In genomic region chr15:66661432-66662096, GRCh38 we compare ENCODE assay signal across 1 cellular context.
TF ChIP-seq lines count a peak whose summit lies in the region.

No MANE protein-coding gene starts in this region.

TF ChIP-seq in K562, 482 proteins besides CTCF, POLR2A, EP300 and RAD21 (continued from another document and continues in another):
- TF ChIP-seq, protein P1, sequence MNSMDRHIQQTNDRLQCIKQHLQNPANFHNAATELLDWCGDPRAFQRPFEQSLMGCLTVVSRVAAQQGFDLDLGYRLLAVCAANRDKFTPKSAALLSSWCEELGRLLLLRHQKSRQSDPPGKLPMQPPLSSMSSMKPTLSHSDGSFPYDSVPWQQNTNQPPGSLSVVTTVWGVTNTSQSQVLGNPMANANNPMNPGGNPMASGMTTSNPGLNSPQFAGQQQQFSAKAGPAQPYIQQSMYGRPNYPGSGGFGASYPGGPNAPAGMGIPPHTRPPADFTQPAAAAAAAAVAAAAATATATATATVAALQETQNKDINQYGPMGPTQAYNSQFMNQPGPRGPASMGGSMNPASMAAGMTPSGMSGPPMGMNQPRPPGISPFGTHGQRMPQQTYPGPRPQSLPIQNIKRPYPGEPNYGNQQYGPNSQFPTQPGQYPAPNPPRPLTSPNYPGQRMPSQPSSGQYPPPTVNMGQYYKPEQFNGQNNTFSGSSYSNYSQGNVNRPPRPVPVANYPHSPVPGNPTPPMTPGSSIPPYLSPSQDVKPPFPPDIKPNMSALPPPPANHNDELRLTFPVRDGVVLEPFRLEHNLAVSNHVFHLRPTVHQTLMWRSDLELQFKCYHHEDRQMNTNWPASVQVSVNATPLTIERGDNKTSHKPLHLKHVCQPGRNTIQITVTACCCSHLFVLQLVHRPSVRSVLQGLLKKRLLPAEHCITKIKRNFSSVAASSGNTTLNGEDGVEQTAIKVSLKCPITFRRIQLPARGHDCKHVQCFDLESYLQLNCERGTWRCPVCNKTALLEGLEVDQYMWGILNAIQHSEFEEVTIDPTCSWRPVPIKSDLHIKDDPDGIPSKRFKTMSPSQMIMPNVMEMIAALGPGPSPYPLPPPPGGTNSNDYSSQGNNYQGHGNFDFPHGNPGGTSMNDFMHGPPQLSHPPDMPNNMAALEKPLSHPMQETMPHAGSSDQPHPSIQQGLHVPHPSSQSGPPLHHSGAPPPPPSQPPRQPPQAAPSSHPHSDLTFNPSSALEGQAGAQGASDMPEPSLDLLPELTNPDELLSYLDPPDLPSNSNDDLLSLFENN (IDR thresholded peaks at IDR 0.05; ENCODE audit: low read depth in 2 of 2, low read length in 2 of 2): peak in 1 of 2 experiments; percentile 62; a peak in 2 of 4 replicates
- TF ChIP-seq ADNP (tag; IDR thresholded peaks at IDR 0.05) (peak; percentile 68; the same call in 1 of the 2 replicates), TBP (optimal IDR thresholded peaks at IDR 0.05; ENCODE audit: low read depth, low read length) (peak; percentile 19), PURB (CRISPR knock-in tag; IDR thresholded peaks at IDR 0.05; ENCODE audit: low read depth) (no peak), DIDO1 (tag; IDR thresholded peaks at IDR 0.05; ENCODE audit: low read depth) (0 out of 2 replicates have a peak, but pooled peaks have one; percentile 9), ZC3H11A (IDR thresholded peaks at IDR 0.05; ENCODE audit: low read depth, low read length) (0 out of 2 replicates have a peak, but pooled peaks have one; percentile 56), ZNF324 (CRISPR knock-in tag; IDR thresholded peaks at IDR 0.05) (peak; percentile 42; the same call in 1 of the 2 replicates), FOXK2 (conservative IDR thresholded peaks at IDR 0.05 in 1 of 2, IDR thresholded peaks at IDR 0.05 in 1 of 2; ENCODE audit: low read depth in 2 of 2) (peak; percentile 71 to 77), ZNF695 (CRISPR knock-in tag; IDR thresholded peaks at IDR 0.05) (0 out of 2 replicates have a peak, but pooled peaks have one; percentile 51), EHMT2 (IDR thresholded peaks at IDR 0.05) (0 out of 2 replicates have a peak, but pooled peaks have one; percentile 6), CTBP1 (IDR thresholded peaks at IDR 0.05; ENCODE audit: borderline replicate concordance) (peak; percentile 40; the same call in 1 of the 2 replicates), SP2 (IDR thresholded peaks at IDR 0.05; ENCODE audit: extremely low read depth, low read depth, low read length, poor library complexity, severe bottlenecking) (no peak), NRF1 (conservative IDR thresholded peaks at IDR 0.05 in 1 of 2, IDR thresholded peaks at IDR 0.05 in 1 of 2) (peak; percentile 58), MLLT1 (IDR thresholded peaks at IDR 0.05) (no peak), ZBTB17 (CRISPR knock-in tag; IDR thresholded peaks at IDR 0.05) (peak; percentile 88; the same call in 1 of the 2 replicates), MITF (IDR thresholded peaks at IDR 0.05) (peak; percentile 97), MYNN (IDR thresholded peaks at IDR 0.05) (peak; percentile 56; the same call in 1 of the 2 replicates), MYNN (CRISPR knock-in tag; IDR thresholded peaks at IDR 0.05) (no peak), BRD4 (IDR thresholded peaks at IDR 0.05) (peak; percentile 63; the same call in 1 of the 2 replicates), L3MBTL2 (IDR thresholded peaks at IDR 0.05) (peak; percentile 58), ZNF766 (CRISPR knock-in tag; conservative IDR thresholded peaks at IDR 0.05) (peak; percentile 82; the same call in 1 of the 2 replicates), ELF2 (CRISPR knock-in tag; IDR thresholded peaks at IDR 0.05) (peak; percentile 58; the same call in 1 of the 2 replicates), ZNF583 (CRISPR knock-in tag; IDR thresholded peaks at IDR 0.05) (peak; percentile 86; the same call in 1 of the 2 replicates), ESRRA (IDR thresholded peaks at IDR 0.05; ENCODE audit: borderline replicate concordance, low read depth) (peak; percentile 46), MAZ (CRISPR knock-in tag; conservative IDR thresholded peaks at IDR 0.05 in 1 of 2, IDR thresholded peaks at IDR 0.05 in 1 of 2) (peak; percentile 81 to 90), BRD9 (IDR thresholded peaks at IDR 0.05; ENCODE audit: low read depth, partially characterized antibody) (peak; percentile 78), EP400 (IDR thresholded peaks at IDR 0.05) (peak; percentile 83), PHF8 (IDR thresholded peaks at IDR 0.05; ENCODE audit: borderline replicate concordance, low read length) (peak; percentile 55; the same call in 1 of the 2 replicates), TRIM24 (IDR thresholded peaks at IDR 0.05) (peak in 1 of 2 experiments; percentile 72; a peak in 2 of 4 replicates), CSDE1 (IDR thresholded peaks at IDR 0.05) (no peak), BHLHE40 (IDR thresholded peaks at IDR 0.05; ENCODE audit: low read length) (peak; percentile 60), FOXP1 (CRISPR knock-in tag; IDR thresholded peaks at IDR 0.05) (0 out of 2 replicates have a peak, but pooled peaks have one; percentile 62), SRF (CRISPR knock-in tag; IDR thresholded peaks at IDR 0.05) (peak in 1 of 2 experiments; percentile 94; a peak in 1 of 4 replicates), MAFK (IDR thresholded peaks at IDR 0.05; ENCODE audit: low read length) (peak; percentile 76), ZSCAN32 (CRISPR knock-in tag; IDR thresholded peaks at IDR 0.05) (0 out of 2 replicates have a peak, but pooled peaks have one; percentile 9), NFRKB (IDR thresholded peaks at IDR 0.05; ENCODE audit: low read depth) (peak; percentile 94; the same call in 1 of the 2 replicates)
- TF ChIP-seq, protein P2, sequence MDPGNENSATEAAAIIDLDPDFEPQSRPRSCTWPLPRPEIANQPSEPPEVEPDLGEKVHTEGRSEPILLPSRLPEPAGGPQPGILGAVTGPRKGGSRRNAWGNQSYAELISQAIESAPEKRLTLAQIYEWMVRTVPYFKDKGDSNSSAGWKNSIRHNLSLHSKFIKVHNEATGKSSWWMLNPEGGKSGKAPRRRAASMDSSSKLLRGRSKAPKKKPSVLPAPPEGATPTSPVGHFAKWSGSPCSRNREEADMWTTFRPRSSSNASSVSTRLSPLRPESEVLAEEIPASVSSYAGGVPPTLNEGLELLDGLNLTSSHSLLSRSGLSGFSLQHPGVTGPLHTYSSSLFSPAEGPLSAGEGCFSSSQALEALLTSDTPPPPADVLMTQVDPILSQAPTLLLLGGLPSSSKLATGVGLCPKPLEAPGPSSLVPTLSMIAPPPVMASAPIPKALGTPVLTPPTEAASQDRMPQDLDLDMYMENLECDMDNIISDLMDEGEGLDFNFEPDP (CRISPR knock-in tag; IDR thresholded peaks at IDR 0.05): peak; percentile 35; the same call in 1 of the 2 replicates
- TF ChIP-seq, protein P3, sequence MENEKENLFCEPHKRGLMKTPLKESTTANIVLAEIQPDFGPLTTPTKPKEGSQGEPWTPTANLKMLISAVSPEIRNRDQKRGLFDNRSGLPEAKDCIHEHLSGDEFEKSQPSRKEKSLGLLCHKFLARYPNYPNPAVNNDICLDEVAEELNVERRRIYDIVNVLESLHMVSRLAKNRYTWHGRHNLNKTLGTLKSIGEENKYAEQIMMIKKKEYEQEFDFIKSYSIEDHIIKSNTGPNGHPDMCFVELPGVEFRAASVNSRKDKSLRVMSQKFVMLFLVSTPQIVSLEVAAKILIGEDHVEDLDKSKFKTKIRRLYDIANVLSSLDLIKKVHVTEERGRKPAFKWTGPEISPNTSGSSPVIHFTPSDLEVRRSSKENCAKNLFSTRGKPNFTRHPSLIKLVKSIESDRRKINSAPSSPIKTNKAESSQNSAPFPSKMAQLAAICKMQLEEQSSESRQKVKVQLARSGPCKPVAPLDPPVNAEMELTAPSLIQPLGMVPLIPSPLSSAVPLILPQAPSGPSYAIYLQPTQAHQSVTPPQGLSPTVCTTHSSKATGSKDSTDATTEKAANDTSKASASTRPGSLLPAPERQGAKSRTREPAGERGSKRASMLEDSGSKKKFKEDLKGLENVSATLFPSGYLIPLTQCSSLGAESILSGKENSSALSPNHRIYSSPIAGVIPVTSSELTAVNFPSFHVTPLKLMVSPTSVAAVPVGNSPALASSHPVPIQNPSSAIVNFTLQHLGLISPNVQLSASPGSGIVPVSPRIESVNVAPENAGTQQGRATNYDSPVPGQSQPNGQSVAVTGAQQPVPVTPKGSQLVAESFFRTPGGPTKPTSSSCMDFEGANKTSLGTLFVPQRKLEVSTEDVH (IDR thresholded peaks at IDR 0.05; ENCODE audit: low read depth, partially characterized antibody): no peak
- TF ChIP-seq, protein P4, sequence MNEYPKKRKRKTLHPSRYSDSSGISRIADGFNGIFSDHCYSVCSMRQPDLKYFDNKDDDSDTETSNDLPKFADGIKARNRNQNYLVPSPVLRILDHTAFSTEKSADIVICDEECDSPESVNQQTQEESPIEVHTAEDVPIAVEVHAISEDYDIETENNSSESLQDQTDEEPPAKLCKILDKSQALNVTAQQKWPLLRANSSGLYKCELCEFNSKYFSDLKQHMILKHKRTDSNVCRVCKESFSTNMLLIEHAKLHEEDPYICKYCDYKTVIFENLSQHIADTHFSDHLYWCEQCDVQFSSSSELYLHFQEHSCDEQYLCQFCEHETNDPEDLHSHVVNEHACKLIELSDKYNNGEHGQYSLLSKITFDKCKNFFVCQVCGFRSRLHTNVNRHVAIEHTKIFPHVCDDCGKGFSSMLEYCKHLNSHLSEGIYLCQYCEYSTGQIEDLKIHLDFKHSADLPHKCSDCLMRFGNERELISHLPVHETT (CRISPR knock-in tag; conservative IDR thresholded peaks at IDR 0.05 in 1 of 2, IDR thresholded peaks at IDR 0.05 in 1 of 2): peak in 1 of 2 experiments; percentile 55; a peak in 2 of 4 replicates
- TF ChIP-seq, protein P5, sequence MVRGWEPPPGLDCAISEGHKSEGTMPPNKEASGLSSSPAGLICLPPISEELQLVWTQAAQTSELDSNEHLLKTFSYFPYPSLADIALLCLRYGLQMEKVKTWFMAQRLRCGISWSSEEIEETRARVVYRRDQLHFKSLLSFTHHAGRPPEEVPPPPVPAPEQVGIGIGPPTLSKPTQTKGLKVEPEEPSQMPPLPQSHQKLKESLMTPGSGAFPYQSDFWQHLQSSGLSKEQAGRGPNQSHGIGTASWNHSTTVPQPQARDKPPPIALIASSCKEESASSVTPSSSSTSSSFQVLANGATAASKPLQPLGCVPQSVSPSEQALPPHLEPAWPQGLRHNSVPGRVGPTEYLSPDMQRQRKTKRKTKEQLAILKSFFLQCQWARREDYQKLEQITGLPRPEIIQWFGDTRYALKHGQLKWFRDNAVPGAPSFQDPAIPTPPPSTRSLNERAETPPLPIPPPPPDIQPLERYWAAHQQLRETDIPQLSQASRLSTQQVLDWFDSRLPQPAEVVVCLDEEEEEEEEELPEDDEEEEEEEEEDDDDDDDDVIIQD (CRISPR knock-in tag; IDR thresholded peaks at IDR 0.05): no peak
- TF ChIP-seq, protein P6, sequence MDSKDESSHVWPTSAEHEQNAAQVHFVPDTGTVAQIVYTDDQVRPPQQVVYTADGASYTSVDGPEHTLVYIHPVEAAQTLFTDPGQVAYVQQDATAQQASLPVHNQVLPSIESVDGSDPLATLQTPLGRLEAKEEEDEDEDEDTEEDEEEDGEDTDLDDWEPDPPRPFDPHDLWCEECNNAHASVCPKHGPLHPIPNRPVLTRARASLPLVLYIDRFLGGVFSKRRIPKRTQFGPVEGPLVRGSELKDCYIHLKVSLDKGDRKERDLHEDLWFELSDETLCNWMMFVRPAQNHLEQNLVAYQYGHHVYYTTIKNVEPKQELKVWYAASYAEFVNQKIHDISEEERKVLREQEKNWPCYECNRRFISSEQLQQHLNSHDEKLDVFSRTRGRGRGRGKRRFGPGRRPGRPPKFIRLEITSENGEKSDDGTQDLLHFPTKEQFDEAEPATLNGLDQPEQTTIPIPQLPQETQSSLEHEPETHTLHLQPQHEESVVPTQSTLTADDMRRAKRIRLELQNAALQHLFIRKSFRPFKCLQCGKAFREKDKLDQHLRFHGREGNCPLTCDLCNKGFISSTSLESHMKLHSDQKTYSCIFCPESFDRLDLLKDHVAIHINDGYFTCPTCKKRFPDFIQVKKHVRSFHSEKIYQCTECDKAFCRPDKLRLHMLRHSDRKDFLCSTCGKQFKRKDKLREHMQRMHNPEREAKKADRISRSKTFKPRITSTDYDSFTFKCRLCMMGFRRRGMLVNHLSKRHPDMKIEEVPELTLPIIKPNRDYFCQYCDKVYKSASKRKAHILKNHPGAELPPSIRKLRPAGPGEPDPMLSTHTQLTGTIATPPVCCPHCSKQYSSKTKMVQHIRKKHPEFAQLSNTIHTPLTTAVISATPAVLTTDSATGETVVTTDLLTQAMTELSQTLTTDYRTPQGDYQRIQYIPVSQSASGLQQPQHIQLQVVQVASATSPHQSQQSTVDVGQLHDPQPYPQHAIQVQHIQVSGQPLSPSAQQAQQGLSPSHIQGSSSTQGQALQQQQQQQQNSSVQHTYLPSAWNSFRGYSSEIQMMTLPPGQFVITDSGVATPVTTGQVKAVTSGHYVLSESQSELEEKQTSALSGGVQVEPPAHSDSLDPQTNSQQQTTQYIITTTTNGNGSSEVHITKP (IDR thresholded peaks at IDR 0.05; ENCODE audit: partially characterized antibody): peak; percentile 52
- TF ChIP-seq, protein P7, sequence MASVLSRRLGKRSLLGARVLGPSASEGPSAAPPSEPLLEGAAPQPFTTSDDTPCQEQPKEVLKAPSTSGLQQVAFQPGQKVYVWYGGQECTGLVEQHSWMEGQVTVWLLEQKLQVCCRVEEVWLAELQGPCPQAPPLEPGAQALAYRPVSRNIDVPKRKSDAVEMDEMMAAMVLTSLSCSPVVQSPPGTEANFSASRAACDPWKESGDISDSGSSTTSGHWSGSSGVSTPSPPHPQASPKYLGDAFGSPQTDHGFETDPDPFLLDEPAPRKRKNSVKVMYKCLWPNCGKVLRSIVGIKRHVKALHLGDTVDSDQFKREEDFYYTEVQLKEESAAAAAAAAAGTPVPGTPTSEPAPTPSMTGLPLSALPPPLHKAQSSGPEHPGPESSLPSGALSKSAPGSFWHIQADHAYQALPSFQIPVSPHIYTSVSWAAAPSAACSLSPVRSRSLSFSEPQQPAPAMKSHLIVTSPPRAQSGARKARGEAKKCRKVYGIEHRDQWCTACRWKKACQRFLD (CRISPR knock-in tag; IDR thresholded peaks at IDR 0.05): peak; percentile 91
